In the genomic region with DNA sequence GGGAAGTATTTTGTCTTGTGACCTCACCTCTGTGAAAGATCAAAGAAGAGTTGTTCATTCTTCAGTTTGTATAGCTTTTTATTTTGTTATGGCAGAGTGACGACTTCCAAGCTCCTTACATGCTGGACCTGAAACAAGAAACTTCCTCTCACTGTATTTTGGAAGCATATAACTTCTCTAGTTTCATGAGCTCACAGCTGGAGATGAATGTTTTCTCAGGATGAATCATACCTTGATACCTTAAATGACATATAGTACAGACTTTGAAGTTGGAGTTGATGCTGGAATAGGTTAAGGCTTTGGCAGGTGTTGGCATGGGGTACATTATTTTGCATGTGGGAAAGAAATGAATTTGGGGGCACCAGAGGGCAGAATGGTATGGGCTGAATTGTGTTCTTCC, we compare ENCODE assay signal across 20 cellular contexts.
DNase-seq lines count a peak whose midpoint lies in the region; ATAC-seq, FAIRE-seq and TF ChIP-seq lines count a peak whose summit lies in the region.
"Had no signal": no experiment of that assay in that cellular context is flagged by ENCODE, and none has a peak within 500 bp of the region (broad histone marks: within the 10 kb centered on the region; RNA-seq: fewer than 3 reads in every experiment).

No MANE protein-coding gene starts in this region.

- TF ChIP-seq CTCF in MCF 10A (IDR thresholded peaks at IDR 0.05; ENCODE audit: unreplicated experiment) (no peak), breast epithelium (IDR thresholded peaks at IDR 0.05) (no peak), PC-3 (conservative IDR thresholded peaks at IDR 0.05; ENCODE audit: low read depth, low read length) (no peak), choroid plexus epithelial cell (conservative IDR thresholded peaks at IDR 0.05; ENCODE audit: low read depth, low read length) (no peak)

- H3K4me1 Mint-ChIP-seq in MCF 10A (ENCODE audit: insufficient read depth, unreplicated experiment): peaks cover 19% of the 10 kb centered on the region

- H3K4me3 ChIP-seq in breast epithelium (no peak overlapping the region), PC-3 (ENCODE audit: low read length) (no peak overlapping the region), choroid plexus epithelial cell (ENCODE audit: low read depth, low read length) (no peak overlapping the region)
- H3K4me3 ChIP-seq: GM23248, PC-9 had no signal

- H3K27me3 Mint-ChIP-seq in MCF 10A (ENCODE audit: insufficient read depth, unreplicated experiment): no peaks in the 10 kb centered on the region

- H3K79me2 ChIP-seq in PC-3 (ENCODE audit: low read length): no peaks in the 10 kb centered on the region

- CTCF ChIA-PET in MCF 10A (lab: Yijun Ruan, JAX): interaction anchor here (1.4 kb wide), 1 partner anchor 14 kb away, joined by 6 read pairs; no protein-coding TSS in a partner anchor
- CTCF ChIA-PET in PC-3 (lab: Charles Lee): interaction anchor here (0.9 kb wide), 1 partner anchor 14 kb away, joined by 3 read pairs; no protein-coding TSS in a partner anchor

- H3K27me3 ChIP-seq in breast epithelium (no peaks in the 10 kb centered on the region), PC-3 (ENCODE audit: low read length) (no peaks in the 10 kb centered on the region)

- H3K36me3 ChIP-seq in breast epithelium: no peaks in the 10 kb centered on the region
- H3K36me3 ChIP-seq in PC-3 (ENCODE audit: low read depth, low read length): no peaks in the 10 kb centered on the region

- POLR2A ChIA-PET in MCF 10A (lab: Yijun Ruan, JAX) (interaction anchor here (0.5 kb wide), 1 partner anchor 59 kb away, joined by 3 read pairs; no protein-coding TSS in a partner anchor), PC-3 (lab: Charles Lee; ENCODE audit: unreplicated experiment) (no interaction called here)

- FAIRE-seq in frontal cortex (lab: Jason Lieb, UNC): no peak
- FAIRE-seq: A204.1 had no signal

- intact Hi-C loops in MCF 10A (cut with micrococcal nuclease): no loop called here
- intact Hi-C loops in breast epithelium (cut with DNase I; ENCODE audit: low total_unique reads): no loop called here
- intact Hi-C loops in PC-3 (cut with micrococcal nuclease): loop anchor here (5.0 kb wide), 2 partner anchors 64 to 211 kb away; no protein-coding TSS in a partner anchor

- no peak overlapping the region for H3K4me3 Mint-ChIP-seq in MCF 10A (ENCODE audit: unreplicated experiment)

- no peaks in the 10 kb centered on the region for H3K9me3 Mint-ChIP-seq in MCF 10A (ENCODE audit: unreplicated experiment)

- H3K27ac Mint-ChIP-seq in MCF 10A (ENCODE audit: low read depth, unreplicated experiment): no peak overlapping the region

- H3K9ac ChIP-seq in PC-3 (ENCODE audit: low read length): no peak overlapping the region
- H3K9ac ChIP-seq: GM23248, SK-N-SH had no signal

- H2AFZ ChIP-seq in PC-3 (ENCODE audit: low read length): no peak overlapping the region
- H2AFZ ChIP-seq: GM23248, PC-9 had no signal

- no peak overlapping the region for H3K27ac ChIP-seq in breast epithelium
- no peak overlapping the region for H3K27ac ChIP-seq in PC-3 (ENCODE audit: low read length)
- H3K27ac ChIP-seq: GM23248, PC-9 had no signal

- H3F3A ChIP-seq in PC-3 (ENCODE audit: low read length, unreplicated experiment): no peaks in the 10 kb centered on the region

- peak overlapping the region; percentile 15; the same call in 1 of the 2 replicates for H3K4me2 ChIP-seq in PC-3 (ENCODE audit: low read length)
- H3K4me2 ChIP-seq: PC-9, SK-N-SH had no signal

- H4K20me1 ChIP-seq in PC-3 (ENCODE audit: low read length): no peaks in the 10 kb centered on the region

- no peak for TF ChIP-seq POLR2A in breast epithelium (IDR thresholded peaks at IDR 0.05)

- ATAC-seq in PC-3: peak; percentile 84

- BruUV-seq in MCF 10A (replicated peaks; lab: Mats Ljungman, UMichigan) (no TSS peak), PC-3 (replicated peaks; lab: Mats Ljungman, UMichigan) (no TSS peak)

- no peaks in the 10 kb centered on the region for H3K36me3 Mint-ChIP-seq in MCF 10A (ENCODE audit: insufficient read depth, unreplicated experiment)

- H3K4me1 ChIP-seq in breast epithelium (no peaks in the 10 kb centered on the region), PC-3 (ENCODE audit: insufficient read depth, low read length) (peaks cover 22% of the 10 kb centered on the region)

- H3K9me2 ChIP-seq in PC-3 (replicated peaks; ENCODE audit: low read length): no peaks in the 10 kb centered on the region
- H3K9me2 ChIP-seq: SK-N-SH had no signal

- DNase-seq in MCF 10A (ENCODE audit: unreplicated experiment): peak; percentile 30
- no peak for DNase-seq in breast epithelium (ENCODE audit: low spot score in 2 of 2)
- DNase-seq in PC-3: peak; percentile 63
- peak; percentile 70 for DNase-seq in choroid plexus epithelial cell (ENCODE audit: low read depth)
- DNase-seq in D341Med (ENCODE audit: low spot score): no peak
- DNase-seq in frontal cortex (ENCODE audit: low spot score in 2 of 2): no peak
- no peak for DNase-seq in retina
- no peak for DNase-seq in HCEC 1CT
- DNase-seq: C1 segment of cervical spinal cord; GM23248; KG1; NCI-H1436; NCI-H2029 treated with DMSO at 0.1 percent for 48 hours; NCI-H2227 treated with DMSO at 0.1 percent for 48 hours; NCI-H526; NK-92 treated with Interleukin-12 subunit alpha and Interleukin-12 subunit beta, amount 100 ng/mL, for 24 hours; Right ventricle myocardium superior; SK-N-SH had no signal

- H3K9me3 ChIP-seq in breast epithelium (no peaks in the 10 kb centered on the region), PC-3 (ENCODE audit: low read length) (no peaks in the 10 kb centered on the region)
- H3K9me3 ChIP-seq: SK-N-SH had no signal

Comparison
In these comparisons a context has a peak if more than half of its experiments do, and no peak if none do; other contexts are left out.
1. DNase-seq: peak in MCF 10A (single experiment), PC-3 (single experiment) and choroid plexus epithelial cell (single experiment); none in breast epithelium (0 of 2), D341Med (single experiment), frontal cortex (0 of 2), retina (single experiment) and HCEC 1CT (single experiment).